ENCODE assay signal across 1 cellular context in the genomic region with DNA sequence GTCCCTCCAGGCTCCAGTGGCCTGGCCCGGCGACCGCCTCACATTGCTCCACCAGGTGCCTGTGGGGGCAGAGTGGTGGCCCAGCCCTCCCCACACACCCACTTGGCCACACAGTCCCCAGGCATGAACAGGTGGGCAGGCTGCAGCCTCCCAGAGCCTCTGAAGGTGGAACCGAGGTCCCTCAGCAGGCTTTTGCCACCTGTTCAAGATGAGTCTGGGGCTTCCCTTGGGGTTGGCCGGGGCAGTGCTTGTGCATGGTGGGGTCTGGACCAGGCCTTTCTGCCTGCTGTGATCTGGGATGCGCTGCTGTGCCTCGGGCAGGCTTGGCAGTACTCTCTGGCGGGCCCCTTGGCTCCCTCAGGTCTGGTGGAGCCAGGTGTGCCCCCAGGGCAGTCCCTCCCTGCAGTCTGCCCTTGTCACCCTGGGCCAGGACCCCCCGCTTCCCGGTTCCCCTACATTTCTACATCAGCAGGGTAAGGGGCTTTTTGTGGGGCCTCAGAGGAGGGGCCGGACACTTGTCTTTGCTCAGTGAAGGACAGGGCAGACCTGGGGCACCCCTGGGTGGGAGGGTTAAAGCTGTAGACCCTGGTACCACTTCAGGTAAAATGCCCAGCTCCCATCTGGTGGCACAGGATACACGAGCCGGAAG.
TF ChIP-seq lines count a peak whose summit lies in the region.

No MANE protein-coding gene starts in this region.

TF ChIP-seq in H1, 55 proteins besides CTCF, POLR2A, EP300 and RAD21:
- TF ChIP-seq CREB1 (IDR thresholded peaks at IDR 0.05): no peak
- TF ChIP-seq, protein P1, sequence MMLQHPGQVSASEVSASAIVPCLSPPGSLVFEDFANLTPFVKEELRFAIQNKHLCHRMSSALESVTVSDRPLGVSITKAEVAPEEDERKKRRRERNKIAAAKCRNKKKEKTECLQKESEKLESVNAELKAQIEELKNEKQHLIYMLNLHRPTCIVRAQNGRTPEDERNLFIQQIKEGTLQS (IDR thresholded peaks at IDR 0.05; ENCODE audit: insufficient read depth, low read depth, low read length): no peak
